In the genomic region with DNA sequence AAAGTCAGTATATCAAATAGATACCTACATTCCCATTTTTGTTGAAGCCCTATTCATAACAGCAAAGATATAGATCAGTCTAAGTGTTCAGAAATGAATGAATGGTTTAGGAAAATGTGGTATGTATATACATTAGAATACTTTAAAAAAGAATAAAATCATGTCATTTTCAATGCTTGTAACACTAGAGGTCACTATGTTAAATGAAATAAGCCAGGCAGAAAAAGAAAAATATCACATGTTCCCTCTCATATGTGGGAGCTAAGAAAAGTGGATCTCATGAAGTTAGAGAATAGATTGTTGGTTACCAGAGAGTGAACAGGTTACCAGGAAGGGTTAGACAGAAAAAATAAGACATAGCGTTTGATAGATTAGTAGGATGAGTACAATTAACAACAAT, we compare ENCODE assay signal across 11 cellular contexts.
DNase-seq lines count a peak whose midpoint lies in the region; ATAC-seq and TF ChIP-seq lines count a peak whose summit lies in the region.
"Had no signal": no experiment of that assay in that cellular context is flagged by ENCODE, and none has a peak within 500 bp of the region (broad histone marks: within the 10 kb centered on the region; RNA-seq: fewer than 3 reads in every experiment).

No MANE protein-coding gene starts in this region.

- in situ Hi-C loops in ACHN (cut with HindIII; ENCODE audit: low pct_ligation_motif_present, low pct_unique_long_range_greater_than_20kb, low sequenced_read_pairs), result no loop called here

- CTCF ChIA-PET in RWPE1 (lab: Yijun Ruan, JAX), result interaction anchor here (1.2 kb wide), 1 partner anchor 10 kb away, joined by 3 read pairs; no protein-coding TSS in a partner anchor
- CTCF ChIA-PET in activated naive CD4-positive, alpha-beta T cell treated with anti-CD3 and anti-CD28 coated beads for 36 hours (lab: Charles Lee), result no interaction called here

- H3K27me3 Mint-ChIP-seq in activated naive CD4-positive, alpha-beta T cell treated with anti-CD3 and anti-CD28 coated beads for 36 hours (ENCODE audit: low read depth), result peaks cover 7% of the 10 kb centered on the region

- no peak overlapping the region for H3K4me3 Mint-ChIP-seq in activated naive CD4-positive, alpha-beta T cell treated with anti-CD3 and anti-CD28 coated beads for 36 hours

- H3K9me3 Mint-ChIP-seq in activated naive CD4-positive, alpha-beta T cell treated with anti-CD3 and anti-CD28 coated beads for 36 hours, result no peaks in the 10 kb centered on the region

- ATAC-seq in HG03378 (IDR thresholded peaks at IDR 0.05; ENCODE audit: unreplicated experiment) (peak; percentile 52), HG03175 (IDR thresholded peaks at IDR 0.05; ENCODE audit: unreplicated experiment) (no peak)

- H3K4me1 Mint-ChIP-seq in activated naive CD4-positive, alpha-beta T cell treated with anti-CD3 and anti-CD28 coated beads for 36 hours (ENCODE audit: low read depth), result no peaks in the 10 kb centered on the region

- intact Hi-C loops in activated naive CD4-positive, alpha-beta T cell treated with anti-CD3 and anti-CD28 coated beads for 36 hours (cut with micrococcal nuclease), result loop anchor here (1.0 to 10.0 kb wide), 4 partner anchors 319 to 1523 kb away; a partner anchor contains a TSS

- POLR2A ChIA-PET in RWPE1 (lab: Yijun Ruan, JAX; ENCODE audit: low non-redundant PET), result no interaction called here

- no peak overlapping the region for H3K27ac Mint-ChIP-seq in activated naive CD4-positive, alpha-beta T cell treated with anti-CD3 and anti-CD28 coated beads for 36 hours

- peak; percentile 32; the same call in 1 of the 2 replicates for TF ChIP-seq CTCF in RWPE1 (conservative IDR thresholded peaks at IDR 0.05; ENCODE audit: low read depth)

- peak; percentile 60 for DNase-seq in ACHN
- no peak for DNase-seq in RWPE1 (ENCODE audit: low spot score)
- DNase-seq in iris pigment epithelial cell (ENCODE audit: low read depth), result peak; percentile 11
- no peak for DNase-seq in GM19240 (ENCODE audit: insufficient read length, low spot score)
- DNase-seq in activated naive CD4-positive, alpha-beta T cell treated with anti-CD3 and anti-CD28 coated beads for 36 hours, result no peak
- DNase-seq in GDM1 (lab: John Stamatoyannopoulos, UW), result no peak
- DNase-seq: erythroblast; NCI-H146; stimulated activated CD4-positive, alpha-beta T cell treated with anti-CD3 and anti-CD28 coated beads, Interleukin-15, amount 100 ng/mL, for 24 hours had no signal

- H3K27ac ChIP-seq in RWPE1, result no peak overlapping the region

- H3K36me3 Mint-ChIP-seq in activated naive CD4-positive, alpha-beta T cell treated with anti-CD3 and anti-CD28 coated beads for 36 hours (ENCODE audit: low read depth), result no peaks in the 10 kb centered on the region

Comparison
In these comparisons a context has a peak if more than half of its experiments do, and no peak if none do; other contexts are left out.
1. DNase-seq: peak in ACHN (single experiment) and iris pigment epithelial cell (single experiment); none in RWPE1 (single experiment), GM19240 (single experiment), activated naive CD4-positive, alpha-beta T cell treated with anti-CD3 and anti-CD28 coated beads for 36 hours (single experiment) and GDM1 (single experiment).